ENCODE assay signal across 21 cellular contexts in genomic region chr5:76413746-76414145, GRCh38. TPM values are rescaled to one million over a fixed set of nuclear protein-coding genes. Genes with fewer than 3 reads are reported as not detected.
DNase-seq lines count a peak whose midpoint lies in the region; ATAC-seq, FAIRE-seq and TF ChIP-seq lines count a peak whose summit lies in the region.
"Had no signal": no experiment of that assay in that cellular context is flagged by ENCODE, and none has a peak within 500 bp of the region (broad histone marks: within the 10 kb centered on the region; RNA-seq: fewer than 3 reads in every experiment).

No MANE protein-coding gene starts in this region.

- H3K56ac ChIP-seq in H1 (replicated peaks; ENCODE audit: insufficient read length, low read depth, low read length): no peak overlapping the region

- peaks cover 3% of the 10 kb centered on the region for H3K79me1 ChIP-seq in H1 (ENCODE audit: low read depth, low read length)

- no peak overlapping the region for H2BK20ac ChIP-seq in H1 (ENCODE audit: low read length)

- peaks cover 65% of the 10 kb centered on the region for H3K4me1 Mint-ChIP-seq in activated naive CD8-positive, alpha-beta T cell (ENCODE audit: low read depth)
- H3K4me1 Mint-ChIP-seq in activated naive CD8-positive, alpha-beta T cell treated with anti-CD3 and anti-CD28 coated beads for 36 hours: peaks cover 27% of the 10 kb centered on the region

- no peak overlapping the region for H3K4me3 Mint-ChIP-seq in activated naive CD8-positive, alpha-beta T cell
- no peak overlapping the region for H3K4me3 Mint-ChIP-seq in activated naive CD8-positive, alpha-beta T cell treated with anti-CD3 and anti-CD28 coated beads for 36 hours
- H3K4me3 Mint-ChIP-seq: neural progenitor cell had no signal

- H3K79me2 ChIP-seq in H1 (ENCODE audit: control insufficient read depth in 1 of 2, insufficient read depth in 2 of 2, low read length in 2 of 2): peaks cover 0 to 82% of the 10 kb centered on the region in 2 experiments; a peak in 2 of 4 replicates

- intact Hi-C loops in testis (cut with DNase I; ENCODE audit: low total_unique reads): no loop called here
- intact Hi-C loops in left ventricle myocardium superior (cut with micrococcal nuclease): no loop called here

- H3K4ac ChIP-seq in H1 (replicated peaks; ENCODE audit: insufficient read length, low read depth, low read length): no peak overlapping the region

- no peak overlapping the region for H4K91ac ChIP-seq in H1 (replicated peaks; ENCODE audit: insufficient read length, low read length)

- no peak overlapping the region for H2BK12ac ChIP-seq in H1 (ENCODE audit: low read depth, low read length)

- H3K14ac ChIP-seq in H1 (ENCODE audit: insufficient read length): no peak overlapping the region

- no peak for TF ChIP-seq CTCF in H1 (IDR thresholded peaks at IDR 0.05; ENCODE audit: control extremely low read depth in 1 of 3, insufficient read depth in 1 of 3, low read depth in 1 of 3, low read length in 3 of 3)
- no peak for TF ChIP-seq CTCF in testis (IDR thresholded peaks at IDR 0.05)

- no peak overlapping the region for H4K5ac ChIP-seq in H1 (ENCODE audit: insufficient read length, low read depth, low read length)

- H2AK5ac ChIP-seq in H1 (ENCODE audit: low read depth, low read length): 0 out of 2 replicates have a peak overlapping the region, but pooled peaks have one; percentile 27

- no peak overlapping the region for H2BK120ac ChIP-seq in H1 (replicated peaks; ENCODE audit: low read depth, low read length)

- no peak for FAIRE-seq in H1 (lab: Jason Lieb, UNC)
- FAIRE-seq: A549, endothelial cell of umbilical vein had no signal

- H3K23me2 ChIP-seq in H1 (ENCODE audit: low read depth, low read length): no peaks in the 10 kb centered on the region

- H3K9me3 ChIP-seq in H1 (ENCODE audit: insufficient read depth in 2 of 2, low read depth in 1 of 2, low read length in 1 of 2) (no peaks in the 10 kb centered on the region), testis (no peaks in the 10 kb centered on the region)
- H3K9me3 ChIP-seq: A549, colonic mucosa, HAP-1, SJSA1 had no signal

- H4K8ac ChIP-seq in H1 (ENCODE audit: extremely low read depth, insufficient read depth, low read length): no peak overlapping the region

- peak overlapping the region; percentile 36 for H3K27ac Mint-ChIP-seq in activated naive CD8-positive, alpha-beta T cell
- no peak overlapping the region for H3K27ac Mint-ChIP-seq in activated naive CD8-positive, alpha-beta T cell treated with anti-CD3 and anti-CD28 coated beads for 36 hours
- H3K27ac Mint-ChIP-seq: neural progenitor cell had no signal

- TF ChIP-seq RAD21 in H1 (IDR thresholded peaks at IDR 0.05 in 1 of 2, conservative IDR thresholded peaks at IDR 0.05 in 1 of 2; ENCODE audit: low read depth in 2 of 2, low read length in 2 of 2): no peak

- no peak overlapping the region for H2BK15ac ChIP-seq in H1 (ENCODE audit: low read length)

- H3K27me3 Mint-ChIP-seq in activated naive CD8-positive, alpha-beta T cell: no peaks in the 10 kb centered on the region
- no peaks in the 10 kb centered on the region for H3K27me3 Mint-ChIP-seq in activated naive CD8-positive, alpha-beta T cell treated with anti-CD3 and anti-CD28 coated beads for 36 hours

- CTCF ChIA-PET in H1 (lab: Charles Lee; ENCODE audit: partially characterized antibody): interaction anchor here (1.3 to 2.0 kb wide), 2 partner anchors 10 to 12 kb away, joined by 4 to 5 read pairs; partner anchors contain the start of gene IQGAP2

- H3K18ac ChIP-seq in H1 (ENCODE audit: extremely low read depth, low read length): no peak overlapping the region

- no peak overlapping the region for H3K23ac ChIP-seq in H1 (ENCODE audit: insufficient read length)

- TF ChIP-seq EP300 in H1 (IDR thresholded peaks at IDR 0.05; ENCODE audit: borderline replicate concordance in 1 of 2, low read depth in 2 of 2, low read length in 2 of 2): no peak

- H2AFZ ChIP-seq in H1 (ENCODE audit: low read length): no peak overlapping the region
- H2AFZ ChIP-seq: neural progenitor cell had no signal

- H3K36me3 ChIP-seq in H1 (ENCODE audit: control insufficient read depth in 2 of 4, insufficient read depth in 4 of 4, low read length in 3 of 4) (no peaks in the 10 kb centered on the region), testis (ENCODE audit: low read depth, missing control alignments) (no peaks in the 10 kb centered on the region)
- H3K36me3 ChIP-seq: colonic mucosa, HAP-1, neural progenitor cell, SJSA1 had no signal

- H3K4me3 ChIP-seq in H1 (ENCODE audit: extremely low read depth in 1 of 4, insufficient read depth in 2 of 4, low read depth in 3 of 4, low read length in 4 of 4) (no peak overlapping the region), testis (no peak overlapping the region)
- H3K4me3 ChIP-seq: A549, colonic mucosa, HAP-1, neural progenitor cell, SJSA1 had no signal

- H3K27me3 ChIP-seq in H1 (replicated peaks in 1 of 4; ENCODE audit: control insufficient read depth in 3 of 4, extremely low read depth in 1 of 4, insufficient read depth in 3 of 4, low read length in 3 of 4): no peaks in the 10 kb centered on the region
- no peaks in the 10 kb centered on the region for H3K27me3 ChIP-seq in testis
- H3K27me3 ChIP-seq: colonic mucosa, neural progenitor cell had no signal

- no peak overlapping the region for H3K27ac ChIP-seq in H1 (ENCODE audit: low read depth, low read length)
- H3K27ac ChIP-seq in testis: no peak overlapping the region
- H3K27ac ChIP-seq: A549, colonic mucosa, neural progenitor cell, SJSA1 had no signal

- no peaks in the 10 kb centered on the region for H3K9me3 Mint-ChIP-seq in activated naive CD8-positive, alpha-beta T cell (ENCODE audit: low read depth)
- H3K9me3 Mint-ChIP-seq in activated naive CD8-positive, alpha-beta T cell treated with anti-CD3 and anti-CD28 coated beads for 36 hours: peaks cover 2% of the 10 kb centered on the region

- no peak for ATAC-seq in left ventricle myocardium superior
- ATAC-seq: A549, Panc1 had no signal

- no peaks in the 10 kb centered on the region for H4K20me1 ChIP-seq in H1 (replicated peaks in 1 of 2; ENCODE audit: control insufficient read depth in 1 of 2, insufficient read depth in 2 of 2, low read length in 2 of 2)

- no peak for TF ChIP-seq POLR2A in H1 (IDR thresholded peaks at IDR 0.05; ENCODE audit: control extremely low read depth in 1 of 2, low read depth in 2 of 2, low read length in 2 of 2)
- no peak for TF ChIP-seq POLR2A in testis (IDR thresholded peaks at IDR 0.05)

- H2BK5ac ChIP-seq in H1 (ENCODE audit: low read depth, low read length): 0 out of 2 replicates have a peak overlapping the region, but pooled peaks have one; percentile 7

- DNase-seq in activated naive CD8-positive, alpha-beta T cell treated with anti-CD3 and anti-CD28 coated beads for 36 hours: no peak
- DNase-seq in SKM-1 treated with dmso at 0.1 percent for 144 hours (lab: John Stamatoyannopoulos, UW; ENCODE audit: unreplicated experiment) (peak; percentile 82), H1 (ENCODE audit: low read depth in 1 of 2, low spot score in 2 of 2) (no peak), testis (no peak), left ventricle myocardium superior (no peak), T-helper 9 cell (no peak), cerebellar nuclear complex (lab: John Stamatoyannopoulos, UW) (no peak)
- DNase-seq: activated CD4-positive, alpha-beta T cell treated with anti-CD3 and anti-CD28 coated beads, Interleukin-2, amount 50 U/mL, for 1 hour; activated naive CD4-positive, alpha-beta T cell treated with Interleukin-2 at 50 U/mL for 16 hours; colonic mucosa; COR-L47; KG1; NCI-H1436; NCI-H2171 had no signal

- H3K4me2 ChIP-seq in H1 (ENCODE audit: insufficient read depth in 1 of 2, low read depth in 2 of 2, low read length in 2 of 2): no peak overlapping the region
- H3K4me2 ChIP-seq: A549, neural progenitor cell had no signal

- H3K36me3 Mint-ChIP-seq in activated naive CD8-positive, alpha-beta T cell: peaks cover 8% of the 10 kb centered on the region
- H3K36me3 Mint-ChIP-seq in activated naive CD8-positive, alpha-beta T cell treated with anti-CD3 and anti-CD28 coated beads for 36 hours: peaks cover 7% of the 10 kb centered on the region
- H3K36me3 Mint-ChIP-seq: neural progenitor cell had no signal

- POLR2A ChIA-PET in H1 (lab: Charles Lee; ENCODE audit: partially characterized antibody): interaction anchor here (1.2 to 1.6 kb wide), 3 partner anchors 10 to 13 kb away, joined by 3 to 5 read pairs (median 5); no protein-coding TSS in a partner anchor

- 96% methylated on average over 5 of the region's 5 CpGs; no CpG with 5 or more reads in 1 of the 2 experiments for WGBS in H1 (ENCODE audit: extremely low coverage in 1 of 2, insufficient coverage in 1 of 2, insufficient read length in 1 of 2, insufficient replicate concordance in 2 of 2, low coverage in 1 of 2, low lambda C conversion rate in 2 of 2, missing lambda C conversion rate in 1 of 2), 2 experiments
- 83 to 90% methylated on average over 5 of the region's 5 CpGs for WGBS in testis, 2 donors

- no peak overlapping the region for H3K9ac ChIP-seq in H1 (replicated peaks in 1 of 4; ENCODE audit: extremely low read depth in 1 of 4, low read depth in 3 of 4, low read length in 3 of 4)
- H3K9ac ChIP-seq: neural progenitor cell had no signal

- H3K4me1 ChIP-seq in H1 (replicated peaks in 1 of 4; ENCODE audit: control insufficient read depth in 3 of 4, insufficient read depth in 4 of 4, low read length in 3 of 4) (peaks cover 0 to 8% (median 0%) of the 10 kb centered on the region in 4 experiments; a peak in 2 of 7 replicates), testis (no peaks in the 10 kb centered on the region)
- H3K4me1 ChIP-seq: A549, colonic mucosa, SJSA1 had no signal

TF ChIP-seq in H1, 55 proteins besides CTCF, POLR2A, EP300 and RAD21 (continues in another document):
- TF ChIP-seq CREB1 (IDR thresholded peaks at IDR 0.05) (no peak), TCF12 (IDR thresholded peaks at IDR 0.05; ENCODE audit: low read depth, low read length) (no peak)

RNA-seq across cellular contexts. Expression of gene IQGAP2, which starts 10.7 kb away (rescaled TPM):
- total RNA-seq in activated naive CD8-positive, alpha-beta T cell treated with anti-CD3 and anti-CD28 coated beads for 36 hours: 10 to 100 TPM; 30.3 to 30.6 TPM
- total RNA-seq in H1 (2021; fragmentation: NEBNext Ultra II Directional; extraction: Animal tissue kit (Norgen Biotek cat#: 25700)): 57.7 and 66.0 TPM in 2 replicates
- polyA plus RNA-seq in H1 (2011; rRNA removed): 11.6 and 19.7 TPM in 2 replicates
- 26.3 TPM for polyA plus RNA-seq in H1 (2011; cell fraction: cytosol; rRNA removed)
- 37.1 TPM for polyA plus RNA-seq in H1 (2011; cell fraction: nucleus; rRNA removed)
- polyA plus RNA-seq in H1 (2012, experiment 1 of 2): 41.4 to 77.2 TPM (median 44.6 TPM) in 4 replicates
- polyA plus RNA-seq in H1 (2012, experiment 2 of 2): 3.8 TPM
- 125 TPM for polyA plus RNA-seq in H1 (2013, experiment 1 of 2)
- 128 TPM for polyA plus RNA-seq in H1 (2013, experiment 2 of 2)
- 42.2 and 91.4 TPM in 2 replicates for polyA minus RNA-seq in H1 (2011; rRNA and poly(A)+ RNA removed)
- 35.8 TPM for polyA minus RNA-seq in H1 (2011; cell fraction: cytosol; rRNA and poly(A)+ RNA removed)
- 40.6 TPM for polyA minus RNA-seq in H1 (2011; cell fraction: nucleus; rRNA and poly(A)+ RNA removed)
- 10 to 100 TPM; 33.5 to 78.6 TPM for total RNA-seq in testis
- polyA plus RNA-seq in testis (ENCODE audit: insufficient read depth, low read depth, low replicate concordance): 60.2 TPM
- 7.8 TPM for total RNA-seq in left ventricle myocardium superior
